In genomic region chr2:169619946-169620345, GRCh38 we compare ENCODE assay signal across 20 cellular contexts. TPM values are rescaled to one million over a fixed set of nuclear protein-coding genes. Genes with fewer than 3 reads are reported as not detected.
DNase-seq lines count a peak whose midpoint lies in the region; ATAC-seq, FAIRE-seq and TF ChIP-seq lines count a peak whose summit lies in the region.
"Had no signal": no experiment of that assay in that cellular context is flagged by ENCODE, and none has a peak within 500 bp of the region (broad histone marks: within the 10 kb centered on the region; RNA-seq: fewer than 3 reads in every experiment).

No MANE protein-coding gene starts in this region.

- peaks cover 56 to 69% of the 10 kb centered on the region in 2 donors for H3K36me3 Mint-ChIP-seq in stimulated activated naive B cell treated with anti-CD40 and anti-IgM and Interleukin-4, amounts not matched to agents 10 μg/mL and 1 μg/mL and 100 μg/mL, for 72 hours

- H3K4me1 ChIP-seq in adipocyte (ENCODE audit: control insufficient read depth, insufficient read depth, low read length) (no peaks in the 10 kb centered on the region), breast epithelium (no peaks in the 10 kb centered on the region)
- H3K4me1 ChIP-seq: HAP-1 had no signal

- peaks cover 3 to 7% of the 10 kb centered on the region in 2 donors for H3K9me3 Mint-ChIP-seq in stimulated activated naive B cell treated with anti-CD40 and anti-IgM and Interleukin-4, amounts not matched to agents 10 μg/mL and 1 μg/mL and 100 μg/mL, for 72 hours

- no peak overlapping the region for H3K4me3 Mint-ChIP-seq in stimulated activated naive B cell treated with anti-CD40 and anti-IgM and Interleukin-4, amounts not matched to agents 10 μg/mL and 1 μg/mL and 100 μg/mL, for 72 hours
- H3K4me3 Mint-ChIP-seq: CD8-positive, alpha-beta memory T cell had no signal

- peak overlapping the region; percentile 38 for H3K27ac Mint-ChIP-seq in stimulated activated naive B cell treated with anti-CD40 and anti-IgM and Interleukin-4, amounts not matched to agents 10 μg/mL and 1 μg/mL and 100 μg/mL, for 72 hours

- no peak overlapping the region for H3K27ac ChIP-seq in breast epithelium

- H3K4me3 ChIP-seq in adipocyte (ENCODE audit: low read length) (no peak overlapping the region), fibroblast of mammary gland (ENCODE audit: control insufficient read depth, low read depth, low read length) (no peak overlapping the region), breast epithelium (no peak overlapping the region)
- H3K4me3 ChIP-seq: HAP-1, MG63 had no signal

- H3K36me3 ChIP-seq in adipocyte (ENCODE audit: control insufficient read depth, insufficient read depth, low read length, severe bottlenecking) (peaks cover 61% of the 10 kb centered on the region), breast epithelium (no peaks in the 10 kb centered on the region)

- H3K4me1 Mint-ChIP-seq in stimulated activated naive B cell treated with anti-CD40 and anti-IgM and Interleukin-4, amounts not matched to agents 10 μg/mL and 1 μg/mL and 100 μg/mL, for 72 hours, result peaks cover 9 to 16% of the 10 kb centered on the region in 2 donors

- no peak overlapping the region for H3K9ac ChIP-seq in adipocyte (ENCODE audit: low read length)

- H3K27me3 Mint-ChIP-seq in stimulated activated naive B cell treated with anti-CD40 and anti-IgM and Interleukin-4, amounts not matched to agents 10 μg/mL and 1 μg/mL and 100 μg/mL, for 72 hours, result no peaks in the 10 kb centered on the region
- H3K27me3 Mint-ChIP-seq: CD8-positive, alpha-beta memory T cell had no signal

- no peak for ATAC-seq in stimulated activated naive B cell treated with anti-CD40 and anti-IgM and Interleukin-4, amounts not matched to agents 10 μg/mL and 1 μg/mL and 100 μg/mL, for 72 hours (replicated peaks)
- ATAC-seq: Panc1 had no signal

- H3K9me3 ChIP-seq in adipocyte (ENCODE audit: control insufficient read depth, low read length), result no peaks in the 10 kb centered on the region
- H3K9me3 ChIP-seq in breast epithelium, result peaks cover 8% of the 10 kb centered on the region in 2 donors
- H3K9me3 ChIP-seq: HAP-1, MG63 had no signal

- H3K27me3 ChIP-seq in adipocyte (replicated peaks; ENCODE audit: control insufficient read depth, insufficient read depth, low read length), result no peaks in the 10 kb centered on the region
- H3K27me3 ChIP-seq in breast epithelium, result no peaks in the 10 kb centered on the region
- H3K27me3 ChIP-seq: MG63 had no signal

- DNase-seq in GM12892 (ENCODE audit: insufficient read length), result no peak
- peak; percentile 4 for DNase-seq in adipocyte (ENCODE audit: low read depth)
- DNase-seq in fibroblast of mammary gland (ENCODE audit: low read depth), result peak; percentile 14
- DNase-seq in stimulated activated naive B cell treated with anti-CD40 and anti-IgM and Interleukin-4, amounts not matched to agents 10 μg/mL and 1 μg/mL and 100 μg/mL, for 72 hours, result no peak
- no peak for DNase-seq in NCI-H146 (lab: John Stamatoyannopoulos, UW)
- no peak for DNase-seq in breast epithelium (ENCODE audit: low spot score in 2 of 2)
- DNase-seq in GM10266 (ENCODE audit: extremely low spot score), result no peak
- DNase-seq: C1 segment of cervical spinal cord; CD8-positive, alpha-beta memory T cell; DMS53; IMR-90; MG63; NCI-H1048; NCI-H1436; NCI-H2029 treated with DMSO at 0.1 percent for 48 hours; NCI-H2171; NCI-H526 had no signal

- intact Hi-C loops in breast epithelium (cut with DNase I; ENCODE audit: low total_unique reads), result no loop called here

- TF ChIP-seq POLR2A in GM12892 (IDR thresholded peaks at IDR 0.05; ENCODE audit: low read depth, low read length) (no peak), breast epithelium (IDR thresholded peaks at IDR 0.05) (no peak)

- FAIRE-seq in GM12892 (lab: Jason Lieb, UNC), result peak; percentile 36
- FAIRE-seq: HTR-8/SVneo had no signal

- TF ChIP-seq CTCF in fibroblast of mammary gland (conservative IDR thresholded peaks at IDR 0.05; ENCODE audit: control insufficient read depth, insufficient read depth, low read depth, low read length), result no peak
- TF ChIP-seq CTCF in breast epithelium (IDR thresholded peaks at IDR 0.05), result no peak
- no peak for TF ChIP-seq CTCF in GM10266 (IDR thresholded peaks at IDR 0.05; ENCODE audit: control insufficient read depth, insufficient read depth, low read depth, missing control alignments)

RNA-seq across cellular contexts. Expression of gene PPIG, which starts 35.8 kb away (rescaled TPM):
- 64.9 TPM for polyA plus RNA-seq in GM12892 (2012; ENCODE audit: missing spikeins)
- total RNA-seq in breast epithelium, result 10 to 100 TPM; 35.5 to 67.9 (median 50.1) TPM

RNA-seq across cellular contexts. Expression of gene FASTKD1, which starts 46.3 kb away (rescaled TPM):
- polyA plus RNA-seq in GM12892 (2012; ENCODE audit: missing spikeins), result 64.3 TPM
- total RNA-seq in breast epithelium, result 10 to 100 TPM in 2 of 3 donors, 1 to 10 TPM in 1; 6.7 to 22.1 (median 15.4) TPM

Comparison
In these comparisons a context has a peak if more than half of its experiments do, and no peak if none do; other contexts are left out.
1. DNase-seq: peak in adipocyte (single experiment) and fibroblast of mammary gland (single experiment); none in GM12892 (single experiment), stimulated activated naive B cell treated with anti-CD40 and anti-IgM and Interleukin-4, amounts not matched to agents 10 μg/mL and 1 μg/mL and 100 μg/mL, for 72 hours (single experiment), NCI-H146 (single experiment), breast epithelium (0 of 2) and GM10266 (single experiment).